In the genomic region with DNA sequence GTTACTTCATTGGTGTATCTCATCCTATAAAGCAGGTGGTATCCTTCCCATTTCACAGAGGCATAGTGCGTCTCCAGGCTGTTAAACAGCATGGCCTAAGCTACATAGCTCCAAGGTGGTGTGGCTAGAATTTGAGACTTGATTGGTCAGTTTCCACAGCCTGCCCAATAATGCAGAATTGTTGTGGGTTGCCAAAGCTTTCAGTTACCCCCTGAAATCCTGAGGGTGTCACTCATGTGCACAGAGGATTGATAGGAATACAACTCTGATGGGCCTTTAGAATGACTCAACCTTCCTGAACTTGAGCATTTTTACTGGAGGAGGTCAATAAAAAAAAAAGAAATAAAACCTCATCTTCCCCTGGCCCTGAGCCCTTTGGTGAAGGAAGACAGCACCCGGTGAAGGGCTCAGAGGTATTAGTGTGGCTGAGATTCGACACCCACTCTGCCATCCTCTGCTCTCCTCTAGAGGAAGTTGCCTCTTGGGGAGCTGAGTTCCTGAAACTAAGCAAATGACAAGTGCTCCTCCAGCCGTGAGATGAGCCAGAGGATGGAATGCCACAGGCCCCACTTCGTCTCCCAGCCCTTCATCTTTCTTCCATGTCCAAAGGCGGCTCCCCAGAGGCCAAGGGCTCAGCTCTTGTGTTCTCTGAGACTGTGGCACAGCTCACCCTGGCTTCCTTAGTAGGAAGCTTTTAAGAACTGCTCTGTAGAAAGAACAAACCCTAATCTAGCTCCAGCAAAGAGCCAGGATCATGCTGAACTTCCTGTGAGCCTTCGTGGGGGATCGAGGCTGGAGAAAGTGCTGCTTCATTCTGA, we compare ENCODE assay signal across 8 cellular contexts. TPM values are rescaled to one million over a fixed set of nuclear protein-coding genes. Genes with fewer than 3 reads are reported as not detected.
DNase-seq lines count a peak whose midpoint lies in the region; ATAC-seq and TF ChIP-seq lines count a peak whose summit lies in the region.

No MANE protein-coding gene starts in this region.

- no peaks in the 10 kb centered on the region for H4K20me1 ChIP-seq in OCI-LY1 (ENCODE audit: insufficient read depth, low read length)

- no peaks in the 10 kb centered on the region; the same call in 1 of the 2 replicates for H3K27me3 Mint-ChIP-seq in HFFc6 (ENCODE audit: insufficient read depth)

- H3K36me3 Mint-ChIP-seq in HFFc6 (ENCODE audit: low read depth) = peaks cover 5% of the 10 kb centered on the region; the same call in 1 of the 2 replicates

- peaks cover 5% of the 10 kb centered on the region; the same call in 1 of the 2 replicates for H3K79me2 ChIP-seq in OCI-LY1 (ENCODE audit: insufficient read depth, low read length)

- H3K27ac Mint-ChIP-seq in HFFc6 = peak overlapping the region; percentile 93

- ATAC-seq in GM18517 (IDR thresholded peaks at IDR 0.05; ENCODE audit: unreplicated experiment) = peak; percentile 43

- no peak for TF ChIP-seq CTCF in HFFc6 (IDR thresholded peaks at IDR 0.05)
- no peak for TF ChIP-seq CTCF in OCI-LY1 (IDR thresholded peaks at IDR 0.05; ENCODE audit: low read length)
- no peak for TF ChIP-seq CTCF in neutrophil (IDR thresholded peaks at IDR 0.05)

- peak overlapping the region; percentile 24 for H3K27ac ChIP-seq in OCI-LY1 (ENCODE audit: low read depth, low read length, poor library complexity, severe bottlenecking)
- peak overlapping the region; percentile 60 for H3K27ac ChIP-seq in cingulate gyrus (ENCODE audit: low read depth, low read length)
- H3K27ac ChIP-seq in neutrophil = peak overlapping the region; percentile 90

- no peaks in the 10 kb centered on the region for H3K9me2 ChIP-seq in OCI-LY1 (ENCODE audit: low read depth, low read length)

- DNase-seq in HFFc6 (peak; percentile 4), DMS153 (lab: John Stamatoyannopoulos, UW) (no peak), NCI-H1694 treated with DMSO at 0.1 percent for 48 hours (lab: John Stamatoyannopoulos, UW) (no peak), ureter (ENCODE audit: low spot score) (no peak)

- H3K4me1 Mint-ChIP-seq in HFFc6 (ENCODE audit: low read depth) = peaks cover 53% of the 10 kb centered on the region

- peak overlapping the region; percentile 95 for H3K9ac ChIP-seq in OCI-LY1 (ENCODE audit: low read length)

- H3K4me3 ChIP-seq in OCI-LY1 (ENCODE audit: low read depth, low read length, poor library complexity, severe bottlenecking) (peak overlapping the region; percentile 94), neutrophil (ENCODE audit: low read depth in 1 of 2, low read length in 1 of 2) (peak overlapping the region; percentile 69 to 71)

- H3F3A ChIP-seq in OCI-LY1 (ENCODE audit: insufficient read depth, low read length) = no peaks in the 10 kb centered on the region

- H3K4me3 Mint-ChIP-seq in HFFc6 = peak overlapping the region; percentile 80; the same call in 1 of the 2 replicates

- H2AFZ ChIP-seq in OCI-LY1 (ENCODE audit: low read length) = peak overlapping the region; percentile 11; the same call in 1 of the 2 replicates

- H3K4me2 ChIP-seq in OCI-LY1 (ENCODE audit: low read length) = peak overlapping the region; percentile 100

- H3K4me1 ChIP-seq in OCI-LY1 (ENCODE audit: insufficient read depth, low read length, severe bottlenecking) (peaks cover 25% of the 10 kb centered on the region), neutrophil (ENCODE audit: control insufficient read depth in 1 of 2, insufficient read depth in 1 of 2, low read depth in 1 of 2, low read length in 1 of 2) (peaks cover 24 to 26% of the 10 kb centered on the region in 2 experiments)

- H3K36me3 ChIP-seq in OCI-LY1 (ENCODE audit: insufficient read depth, low read length) = peaks cover 4% of the 10 kb centered on the region; the same call in 1 of the 2 replicates
- no peaks in the 10 kb centered on the region for H3K36me3 ChIP-seq in neutrophil

- H3K9me3 Mint-ChIP-seq in HFFc6 = peaks cover 5% of the 10 kb centered on the region; the same call in 1 of the 2 replicates

- H3K9me3 ChIP-seq in OCI-LY1 (ENCODE audit: low read length) (no peaks in the 10 kb centered on the region), neutrophil (no peaks in the 10 kb centered on the region)

- H3K27me3 ChIP-seq in OCI-LY1 (ENCODE audit: insufficient read depth, low read length) (no peaks in the 10 kb centered on the region), neutrophil (no peaks in the 10 kb centered on the region)

RNA-seq across cellular contexts. Expression of a gene that starts 1.0 kb away (rescaled TPM):
- total RNA-seq in HFFc6 (2021; fragmentation: NEBNext Ultra II Directional; extraction: Animal tissue kit (Norgen Biotek cat#: 25700)) = 1 to 10 TPM in 4 of 6 experiments, under 1 TPM in 2; 0.59 to 5.5 (median 4.9) TPM
- total RNA-seq in ureter = 117 TPM

Comparison
In these comparisons a context has a peak if more than half of its experiments do, and no peak if none do; other contexts are left out.
1. H3K27ac ChIP-seq: peak in every context shown above with its lines; median percentile 90 in neutrophil; 60 in cingulate gyrus; 24 in OCI-LY1.
2. RNA of a gene that starts 1.0 kb away (total RNA-seq): 117 TPM in ureter (single experiment); 0.59 to 5.5 TPM in HFFc6; every median in the first group is over 10 times any median in the second.